34 cellular contexts compared by ENCODE assay signal in the genomic region with DNA sequence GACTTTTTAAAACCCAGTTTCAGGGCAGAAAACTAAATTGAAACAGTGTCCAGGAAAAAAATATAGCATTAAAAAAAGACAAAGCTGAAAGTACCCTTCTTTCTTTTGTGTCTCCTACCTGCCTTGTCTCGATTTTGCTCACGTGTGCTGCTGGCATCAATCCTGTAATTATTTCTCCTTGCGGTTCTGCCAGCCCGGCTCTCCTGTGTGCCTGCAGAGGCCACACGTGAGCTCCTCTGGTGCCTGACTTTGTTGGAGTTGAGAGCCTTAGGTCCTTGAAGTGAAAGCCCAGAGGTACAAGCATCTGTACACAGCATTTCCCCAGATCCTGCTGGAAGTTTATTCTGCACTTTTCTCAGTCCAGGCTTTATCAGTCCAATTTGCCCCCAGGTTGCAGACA. TPM values are rescaled to one million over a fixed set of nuclear protein-coding genes. Genes with fewer than 3 reads are reported as not detected.
"Had no signal": no experiment of that assay in that cellular context is flagged by ENCODE, and none has a peak within 500 bp of the region (broad histone marks: within the 10 kb centered on the region; RNA-seq: fewer than 3 reads in every experiment).

No MANE protein-coding gene starts in this region.

- H3K4me3 ChIP-seq: ascending aorta, gastrocnemius medialis, left ventricle myocardium inferior, lung, ovary, prostate gland, sigmoid colon, tibial artery, upper lobe of right lung had no signal

- H3K4me1 Mint-ChIP-seq: stimulated activated memory B cell treated with anti-CD40 and anti-IgM and Interleukin-4, amounts not matched to agents 10 μg/mL and 1 μg/mL and 100 μg/mL, for 72 hours; stimulated activated naive CD8-positive, alpha-beta T cell treated with anti-CD3 and anti-CD28 coated beads, Interleukin-15, amount 100 ng/mL, for 72 hours had no signal

- ATAC-seq: activated CD8-positive, alpha-beta T cell treated with anti-CD3 and anti-CD28 coated beads for 36 hours; effector memory CD8-positive, alpha-beta T cell; gastrocnemius medialis; stimulated activated memory B cell treated with anti-CD40 and anti-IgM and Interleukin-4, amounts not matched to agents 10 μg/mL and 1 μg/mL and 100 μg/mL, for 72 hours; stimulated activated naive CD8-positive, alpha-beta T cell treated with anti-CD3 and anti-CD28 coated beads, Interleukin-15, amount 100 ng/mL, for 72 hours; upper lobe of right lung had no signal

- DNase-seq: activated CD4-positive, alpha-beta T cell treated with anti-CD3 and anti-CD28 coated beads, Interleukin-2, amount 50 U/mL, for 1 hour; activated CD4-positive, CD25-positive, alpha-beta regulatory T cell treated with anti-CD3 and anti-CD28 coated beads, Interleukin-2, amount 50 U/mL, for 72 hours; activated CD8-positive, alpha-beta T cell treated with anti-CD3 and anti-CD28 coated beads for 36 hours; activated effector memory CD4-positive, alpha-beta T cell treated with anti-CD3 and anti-CD28 coated beads, Interleukin-2, amount 50 U/mL, for 16 hours; activated naive CD4-positive, alpha-beta T cell treated with anti-CD3 and anti-CD28 coated beads for 36 hours; activated naive CD8-positive, alpha-beta T cell treated with anti-CD3 and anti-CD28 coated beads, Interleukin-2, amount 10 ng/mL, durations not matched to agents 7 days and 5 days; activated T-cell treated with anti-CD3 and anti-CD28 coated beads, Interleukin-2, amount 50 U/mL, for 1 hour; cortex of kidney; effector memory CD8-positive, alpha-beta T cell; erythroblast; gastrocnemius medialis; glutamatergic neuron; left ventricle myocardium inferior; mesendoderm; nephron progenitor cell; ovary; sigmoid colon; small intestine; stimulated activated CD4-positive, alpha-beta T cell treated with anti-CD3 and anti-CD28 coated beads, Interleukin-4, amount 100 ng/mL, for 24 hours; stimulated activated naive CD8-positive, alpha-beta T cell treated with anti-CD3 and anti-CD28 coated beads, Interleukin-15, amount 100 ng/mL, for 72 hours; T1000; tibial artery; upper lobe of right lung; WERI-Rb-1 had no signal

- H3K27ac ChIP-seq: ascending aorta, left ventricle myocardium inferior, ovary, prostate gland, sigmoid colon, tibial artery, upper lobe of right lung, WERI-Rb-1 had no signal

- H3K36me3 ChIP-seq: ovary had no signal

- H3K4me3 Mint-ChIP-seq: activated CD8-positive, alpha-beta T cell treated with anti-CD3 and anti-CD28 coated beads for 36 hours; activated naive CD4-positive, alpha-beta T cell treated with anti-CD3 and anti-CD28 coated beads for 36 hours; activated naive CD8-positive, alpha-beta T cell treated with anti-CD3 and anti-CD28 coated beads, Interleukin-2, amount 10 ng/mL, durations not matched to agents 7 days and 5 days; activated T-helper 1 cell treated with anti-CD3 and anti-CD28 coated beads, Interleukin-12 subunit alpha, Interleukin-12 subunit beta, Interleukin-2, Interleukin-4 antibody, amounts not matched to agents 30 ng/mL and 10 ng/mL and 1 ng/mL, durations not matched to agents 14 hours and 24 hours and 36 hours; brain; effector memory CD8-positive, alpha-beta T cell; nephron progenitor cell; stimulated activated memory B cell treated with anti-CD40 and anti-IgM and Interleukin-4, amounts not matched to agents 10 μg/mL and 1 μg/mL and 100 μg/mL, for 72 hours; stimulated activated naive CD8-positive, alpha-beta T cell treated with anti-CD3 and anti-CD28 coated beads, Interleukin-15, amount 100 ng/mL, for 72 hours had no signal

- H3K4me1 ChIP-seq: prostate gland had no signal

- H3K9me3 ChIP-seq: ascending aorta, gastrocnemius medialis, left ventricle myocardium inferior, ovary, prostate gland, sigmoid colon, tibial artery, upper lobe of right lung had no signal

- H3K27ac Mint-ChIP-seq: activated CD8-positive, alpha-beta T cell treated with anti-CD3 and anti-CD28 coated beads for 36 hours; activated naive CD4-positive, alpha-beta T cell treated with anti-CD3 and anti-CD28 coated beads for 36 hours; activated naive CD8-positive, alpha-beta T cell treated with anti-CD3 and anti-CD28 coated beads, Interleukin-2, amount 10 ng/mL, durations not matched to agents 7 days and 5 days; activated T-helper 1 cell treated with anti-CD3 and anti-CD28 coated beads, Interleukin-12 subunit alpha, Interleukin-12 subunit beta, Interleukin-2, Interleukin-4 antibody, amounts not matched to agents 30 ng/mL and 10 ng/mL and 1 ng/mL, durations not matched to agents 14 hours and 24 hours and 36 hours; effector memory CD8-positive, alpha-beta T cell; stimulated activated memory B cell treated with anti-CD40 and anti-IgM and Interleukin-4, amounts not matched to agents 10 μg/mL and 1 μg/mL and 100 μg/mL, for 72 hours had no signal

- H3K9me3 Mint-ChIP-seq: activated CD8-positive, alpha-beta T cell treated with anti-CD3 and anti-CD28 coated beads for 36 hours; activated naive CD4-positive, alpha-beta T cell treated with anti-CD3 and anti-CD28 coated beads for 36 hours; activated naive CD8-positive, alpha-beta T cell treated with anti-CD3 and anti-CD28 coated beads, Interleukin-2, amount 10 ng/mL, durations not matched to agents 7 days and 5 days; activated T-helper 1 cell treated with anti-CD3 and anti-CD28 coated beads, Interleukin-12 subunit alpha, Interleukin-12 subunit beta, Interleukin-2, Interleukin-4 antibody, amounts not matched to agents 30 ng/mL and 10 ng/mL and 1 ng/mL, durations not matched to agents 14 hours and 24 hours and 36 hours; brain; effector memory CD8-positive, alpha-beta T cell; nephron progenitor cell; stimulated activated memory B cell treated with anti-CD40 and anti-IgM and Interleukin-4, amounts not matched to agents 10 μg/mL and 1 μg/mL and 100 μg/mL, for 72 hours; stimulated activated naive CD8-positive, alpha-beta T cell treated with anti-CD3 and anti-CD28 coated beads, Interleukin-15, amount 100 ng/mL, for 72 hours had no signal

- H3K27me3 ChIP-seq: ascending aorta, gastrocnemius medialis, ovary, sigmoid colon, tibial artery, upper lobe of right lung had no signal

- H3K27me3 Mint-ChIP-seq: activated CD8-positive, alpha-beta T cell treated with anti-CD3 and anti-CD28 coated beads for 36 hours; activated naive CD8-positive, alpha-beta T cell treated with anti-CD3 and anti-CD28 coated beads, Interleukin-2, amount 10 ng/mL, durations not matched to agents 7 days and 5 days; brain; effector memory CD8-positive, alpha-beta T cell; stimulated activated memory B cell treated with anti-CD40 and anti-IgM and Interleukin-4, amounts not matched to agents 10 μg/mL and 1 μg/mL and 100 μg/mL, for 72 hours; stimulated activated naive CD8-positive, alpha-beta T cell treated with anti-CD3 and anti-CD28 coated beads, Interleukin-15, amount 100 ng/mL, for 72 hours had no signal

RNA-seq across cellular contexts. Expression of gene GHRH, which starts 36.5 kb away (rescaled TPM):
- total RNA-seq: activated CD8-positive, alpha-beta T cell treated with anti-CD3 and anti-CD28 coated beads for 36 hours; activated naive CD4-positive, alpha-beta T cell treated with anti-CD3 and anti-CD28 coated beads for 36 hours; activated naive CD8-positive, alpha-beta T cell treated with anti-CD3 and anti-CD28 coated beads, Interleukin-2, amount 10 ng/mL, durations not matched to agents 7 days and 5 days; activated T-helper 1 cell treated with anti-CD3 and anti-CD28 coated beads, Interleukin-12 subunit alpha, Interleukin-12 subunit beta, Interleukin-2, Interleukin-4 antibody, amounts not matched to agents 30 ng/mL and 10 ng/mL and 1 ng/mL, durations not matched to agents 14 hours and 24 hours and 36 hours; ascending aorta; cardiac septum; chondrocyte; gastrocnemius medialis; lung; mononuclear cell; ovary; prostate gland; sigmoid colon; T-helper 1 cell treated with Interleukin-12 subunit alpha and Interleukin-12 subunit beta and Interleukin-4 antibody, amounts not matched to agents 30 ng/mL and 1 ng/mL, for 36 hours; upper lobe of right lung had no signal
- polyA plus RNA-seq: lung, ovary, sigmoid colon, small intestine had no signal

RNA-seq across cellular contexts. Expression of gene MROH8, which starts 45.8 kb away (rescaled TPM):
- total RNA-seq: ascending aorta had no signal
